ENCODE assay signal across 1 cellular context in genomic region chr14:73949752-73950734, GRCh38.
TF ChIP-seq lines count a peak whose summit lies in the region.

COQ6 (plus strand) TSS chr14:73950302; CDS start chr14:73950333, 31 bp downstream.
FAM161B (minus strand) TSS chr14:73950094; CDS start chr14:73950026, 68 bp downstream.

TF ChIP-seq in HepG2, 621 proteins besides CTCF, POLR2A, EP300 and RAD21 (continued from another document and continues in another):
- TF ChIP-seq RERE (CRISPR knock-in tag; IDR thresholded peaks at IDR 0.05; ENCODE audit: low read depth) (peak; percentile 18; the same call in 1 of the 2 replicates), RXRB (CRISPR knock-in tag; IDR thresholded peaks at IDR 0.05; ENCODE audit: borderline replicate concordance) (0 out of 2 replicates have a peak, but pooled peaks have one; percentile 35), ZC3H4 (CRISPR knock-in tag; IDR thresholded peaks at IDR 0.05; ENCODE audit: borderline replicate concordance) (peak; percentile 29; the same call in 1 of the 2 replicates), ZNF678 (CRISPR knock-in tag; IDR thresholded peaks at IDR 0.05) (no peak; the same call in 1 of the 2 replicates), THYN1 (CRISPR knock-in tag; IDR thresholded peaks at IDR 0.05; ENCODE audit: borderline replicate concordance, low read depth) (no peak), ATF6 (CRISPR knock-in tag; conservative IDR thresholded peaks at IDR 0.05) (no peak), FOXC1 (CRISPR knock-in tag; IDR thresholded peaks at IDR 0.05; ENCODE audit: borderline replicate concordance) (peak; percentile 95), ARNTL (CRISPR knock-in tag; IDR thresholded peaks at IDR 0.05) (peak; percentile 52; the same call in 1 of the 2 replicates), SKI (IDR thresholded peaks at IDR 0.05; ENCODE audit: partially characterized antibody) (peak; percentile 37), ADNP (CRISPR knock-in tag; IDR thresholded peaks at IDR 0.05) (no peak), ZNF407 (CRISPR knock-in tag; IDR thresholded peaks at IDR 0.05; ENCODE audit: not compliant biosample characterization) (no peak), AKAP8 (CRISPR knock-in tag; IDR thresholded peaks at IDR 0.05) (no peak), EHMT2 (IDR thresholded peaks at IDR 0.05; ENCODE audit: borderline replicate concordance, low read depth, low read length) (no peak), ZNF703 (CRISPR knock-in tag; IDR thresholded peaks at IDR 0.05; ENCODE audit: borderline replicate concordance) (no peak), CREB1 (IDR thresholded peaks at IDR 0.05) (peak; percentile 74), CREB1 (CRISPR knock-in tag; IDR thresholded peaks at IDR 0.05) (peak; percentile 91), CCDC6 (CRISPR knock-in tag; IDR thresholded peaks at IDR 0.05) (no peak; the same call in 1 of the 2 replicates), ZNF12 (CRISPR knock-in tag; IDR thresholded peaks at IDR 0.05) (peak; percentile 69; the same call in 1 of the 2 replicates), SKIL (CRISPR knock-in tag; IDR thresholded peaks at IDR 0.05; ENCODE audit: borderline replicate concordance) (peak; percentile 13; the same call in 1 of the 2 replicates), RBM22 (optimal IDR thresholded peaks at IDR 0.05; ENCODE audit: low read length) (no peak), BHLHE40 (IDR thresholded peaks at IDR 0.05; ENCODE audit: low read length) (no peak), JUN (CRISPR knock-in tag; IDR thresholded peaks at IDR 0.05) (no peak), TFDP1 (CRISPR knock-in tag; IDR thresholded peaks at IDR 0.05; ENCODE audit: borderline replicate concordance) (peak; percentile 76; the same call in 1 of the 2 replicates), PRPF4 (IDR thresholded peaks at IDR 0.05; ENCODE audit: low read depth, low read length, poor library complexity, severe bottlenecking) (no peak), NR0B2 (CRISPR knock-in tag; IDR thresholded peaks at IDR 0.05) (peak; percentile 82; the same call in 1 of the 2 replicates), ZNF451 (CRISPR knock-in tag; IDR thresholded peaks at IDR 0.05) (peak; percentile 76; the same call in 1 of the 2 replicates), FOSL1 (CRISPR knock-in tag; IDR thresholded peaks at IDR 0.05; ENCODE audit: borderline replicate concordance) (no peak), SAP130 (CRISPR knock-in tag; IDR thresholded peaks at IDR 0.05; ENCODE audit: low read depth) (peak; percentile 85), ZNF460 (CRISPR knock-in tag; IDR thresholded peaks at IDR 0.05; ENCODE audit: borderline replicate concordance) (no peak), CSRNP1 (CRISPR knock-in tag; IDR thresholded peaks at IDR 0.05) (peak; percentile 94), ZNF598 (CRISPR knock-in tag; IDR thresholded peaks at IDR 0.05; ENCODE audit: borderline replicate concordance) (peak; percentile 73; the same call in 1 of the 2 replicates), SRY (CRISPR knock-in tag; IDR thresholded peaks at IDR 0.05) (peak; percentile 95), SIN3A (IDR thresholded peaks at IDR 0.05; ENCODE audit: borderline replicate concordance, low read depth, low read length) (peak; percentile 57; the same call in 1 of the 2 replicates), SIN3B (IDR thresholded peaks at IDR 0.05; ENCODE audit: low read length) (peak; percentile 55; the same call in 1 of the 2 replicates), ZNF547 (CRISPR knock-in tag; IDR thresholded peaks at IDR 0.05) (peak; percentile 87), ZBTB3 (CRISPR knock-in tag; IDR thresholded peaks at IDR 0.05; ENCODE audit: borderline replicate concordance, low read depth) (no peak)
- TF ChIP-seq, protein P1, sequence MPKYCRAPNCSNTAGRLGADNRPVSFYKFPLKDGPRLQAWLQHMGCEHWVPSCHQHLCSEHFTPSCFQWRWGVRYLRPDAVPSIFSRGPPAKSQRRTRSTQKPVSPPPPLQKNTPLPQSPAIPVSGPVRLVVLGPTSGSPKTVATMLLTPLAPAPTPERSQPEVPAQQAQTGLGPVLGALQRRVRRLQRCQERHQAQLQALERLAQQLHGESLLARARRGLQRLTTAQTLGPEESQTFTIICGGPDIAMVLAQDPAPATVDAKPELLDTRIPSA (CRISPR knock-in tag; IDR thresholded peaks at IDR 0.05; ENCODE audit: borderline replicate concordance) = no peak
